ENCODE assay signal across 17 cellular contexts in the genomic region with DNA sequence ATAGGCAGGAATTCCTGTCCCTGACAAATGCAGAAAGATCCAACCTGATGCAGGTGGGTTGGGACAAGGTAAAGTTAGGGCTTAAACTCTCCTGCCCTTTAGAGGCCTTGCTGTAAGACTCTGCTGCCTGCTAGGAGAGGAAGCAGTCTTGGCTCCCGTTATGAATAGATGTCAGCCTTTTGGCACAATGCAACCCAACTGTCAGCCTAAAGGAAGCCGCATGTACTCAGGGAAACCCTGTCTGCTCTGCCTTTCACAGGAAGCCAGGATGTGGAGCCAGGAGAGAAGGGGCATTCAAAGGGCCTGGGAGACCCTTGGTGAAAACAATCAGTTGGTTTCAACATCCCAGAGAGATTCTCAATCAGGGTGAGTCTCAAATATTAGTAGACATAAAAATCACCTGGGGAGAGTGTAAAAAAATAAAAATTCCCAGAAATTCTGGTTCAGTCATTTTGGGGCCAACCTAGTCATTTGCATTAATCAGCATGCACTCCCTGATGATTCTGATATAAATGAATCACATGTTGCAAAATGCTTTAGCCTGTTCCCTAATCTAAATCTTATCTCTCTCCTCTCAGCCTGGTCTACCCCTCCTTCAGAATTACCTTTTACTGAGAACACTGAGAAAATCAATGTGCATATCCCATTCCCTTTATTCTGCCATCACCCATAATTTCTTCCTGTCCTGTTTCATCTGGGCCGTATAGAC.
DNase-seq lines count a peak whose midpoint lies in the region; ATAC-seq and TF ChIP-seq lines count a peak whose summit lies in the region.
"Had no signal": no experiment of that assay in that cellular context is flagged by ENCODE, and none has a peak within 500 bp of the region (broad histone marks: within the 10 kb centered on the region; RNA-seq: fewer than 3 reads in every experiment).

No MANE protein-coding gene starts in this region.

- BruUV-seq in mammary epithelial cell (replicated peaks; lab: Mats Ljungman, UMichigan) = no TSS peak

- H3K4me3 ChIP-seq in mammary epithelial cell (replicated peaks in 1 of 3; ENCODE audit: insufficient read depth in 1 of 3, low read depth in 2 of 3, low read length in 3 of 3) = no peak overlapping the region
- no peak overlapping the region for H3K4me3 ChIP-seq in right cardiac atrium (ENCODE audit: low read length)
- H3K4me3 ChIP-seq: gastroesophageal sphincter had no signal

- no peak overlapping the region for H2AFZ ChIP-seq in mammary epithelial cell (ENCODE audit: low read depth, low read length)

- no peak overlapping the region for H3K4me2 ChIP-seq in mammary epithelial cell (ENCODE audit: insufficient read depth, low read depth, low read length)

- in situ Hi-C loops in mammary epithelial cell (cut with MboI; ENCODE audit: low sequenced_read_pairs in 2 of 2) = loop anchor here in 1 of 2 donors (25.0 kb wide), 1 partner anchor 664 kb away; no protein-coding TSS in a partner anchor

- intact Hi-C loops in mammary epithelial cell (cut with micrococcal nuclease) (no loop called here), right cardiac atrium (cut with DNase I) (no loop called here)

- dilution Hi-C loops in mammary epithelial cell (cut with HindIII; ENCODE audit: low sequenced_read_pairs) = no loop called here

- H3K9me3 Mint-ChIP-seq in activated CD8-positive, alpha-beta T cell treated with anti-CD3 and anti-CD28 coated beads, Interleukin-2, amount 10 ng/mL, durations not matched to agents 7 days and 5 days (ENCODE audit: insufficient read depth) = no peaks in the 10 kb centered on the region
- H3K9me3 Mint-ChIP-seq: activated CD4-positive, alpha-beta memory T cell treated with anti-CD3 and anti-CD28 coated beads for 36 hours; T-cell; type B pancreatic cell had no signal

- peaks cover 23% of the 10 kb centered on the region for H3K4me1 ChIP-seq in mammary epithelial cell (ENCODE audit: insufficient read depth, low read length)
- peaks cover 11% of the 10 kb centered on the region for H3K4me1 ChIP-seq in right cardiac atrium (ENCODE audit: control insufficient read depth, insufficient read depth, low read length)

- POLR2A ChIA-PET in activated CD8-positive, alpha-beta T cell treated with anti-CD3 and anti-CD28 coated beads, Interleukin-2, amount 10 ng/mL, durations not matched to agents 7 days and 5 days (lab: Charles Lee) = no interaction called here

- H3K27me3 ChIP-seq in mammary epithelial cell (ENCODE audit: insufficient read depth, low read length) (no peaks in the 10 kb centered on the region), right cardiac atrium (ENCODE audit: control insufficient read depth, insufficient read depth) (no peaks in the 10 kb centered on the region)
- H3K27me3 ChIP-seq: gastroesophageal sphincter had no signal

- TF ChIP-seq CTCF in mammary epithelial cell (conservative IDR thresholded peaks at IDR 0.05 in 1 of 2, IDR thresholded peaks at IDR 0.05 in 1 of 2; ENCODE audit: extremely low read depth in 1 of 2, insufficient read depth in 1 of 2, low read depth in 1 of 2, low read length in 2 of 2) = no peak

- no peaks in the 10 kb centered on the region for H3K79me2 ChIP-seq in mammary epithelial cell (ENCODE audit: insufficient read depth, low read length)

- peak; percentile 40 for DNase-seq in AG08395 (ENCODE audit: low spot score)
- DNase-seq in M059J (ENCODE audit: low read depth) = peak; percentile 73
- peak; percentile 48 for DNase-seq in mammary epithelial cell
- DNase-seq in right cardiac atrium = peak in 2 of 3 donors; percentile 39 to 48
- no peak for DNase-seq in NCI-H69 (lab: John Stamatoyannopoulos, UW)
- no peak for DNase-seq in activated CD8-positive, alpha-beta T cell treated with anti-CD3 and anti-CD28 coated beads, Interleukin-2, amount 10 ng/mL, durations not matched to agents 7 days and 5 days
- no peak for DNase-seq in stimulated activated CD4-positive, alpha-beta T cell treated with anti-CD3 and anti-CD28 coated beads, Interleukin-12 subunit alpha, Interleukin-12 subunit beta, amount 100 ng/mL, for 4 hours
- DNase-seq: activated CD4-positive, alpha-beta memory T cell treated with anti-CD3 and anti-CD28 coated beads for 36 hours; activated gamma-delta T cell treated with Interleukin-2 at 50 U/mL for 16 hours; left colon; NCI-H1048; NCI-H82; T-cell had no signal

- WGBS in mammary epithelial cell (ENCODE audit: low coverage, missing lambda C conversion rate) = 73% methylated on average over 2 of the region's 3 CpGs
- 14% methylated on average over 3 of the region's 3 CpGs for WGBS in right cardiac atrium

- H3K4me1 Mint-ChIP-seq in activated CD8-positive, alpha-beta T cell treated with anti-CD3 and anti-CD28 coated beads, Interleukin-2, amount 10 ng/mL, durations not matched to agents 7 days and 5 days (ENCODE audit: low read depth) = peaks cover 4% of the 10 kb centered on the region

- no peaks in the 10 kb centered on the region for H3K36me3 ChIP-seq in mammary epithelial cell (ENCODE audit: insufficient read depth, low read length)
- H3K36me3 ChIP-seq: gastroesophageal sphincter had no signal

- CTCF ChIA-PET in mammary epithelial cell (lab: Charles Lee; ENCODE audit: low non-redundant PET) = no interaction called here
- CTCF ChIA-PET in activated CD8-positive, alpha-beta T cell treated with anti-CD3 and anti-CD28 coated beads, Interleukin-2, amount 10 ng/mL, durations not matched to agents 7 days and 5 days (lab: Charles Lee) = no interaction called here

- no peaks in the 10 kb centered on the region for H4K20me1 ChIP-seq in mammary epithelial cell (ENCODE audit: insufficient read depth, low read length)

- H3K9ac ChIP-seq in mammary epithelial cell (ENCODE audit: insufficient read depth, low read length) = no peak overlapping the region

- peak; percentile 59 to 79 for ATAC-seq in right cardiac atrium
- ATAC-seq in activated CD8-positive, alpha-beta T cell treated with anti-CD3 and anti-CD28 coated beads, Interleukin-2, amount 10 ng/mL, durations not matched to agents 7 days and 5 days = no peak
- ATAC-seq in GM21367 (IDR thresholded peaks at IDR 0.05; ENCODE audit: unreplicated experiment) = no peak
- ATAC-seq: gastroesophageal sphincter; left colon; natural killer cell treated with Interleukin-12 subunit alpha and Interleukin-12 subunit beta and Interleukin-15 and Interleukin-18, amount 100 ng/mL, for 72 hours; T-cell had no signal

- H3K27ac Mint-ChIP-seq in activated CD8-positive, alpha-beta T cell treated with anti-CD3 and anti-CD28 coated beads, Interleukin-2, amount 10 ng/mL, durations not matched to agents 7 days and 5 days = no peak overlapping the region
- H3K27ac Mint-ChIP-seq: activated CD4-positive, alpha-beta memory T cell treated with anti-CD3 and anti-CD28 coated beads for 36 hours; natural killer cell treated with Interleukin-12 subunit alpha and Interleukin-12 subunit beta and Interleukin-15 and Interleukin-18, amount 100 ng/mL, for 72 hours; T-cell; type B pancreatic cell had no signal

- no peak overlapping the region for H3K4me3 Mint-ChIP-seq in activated CD8-positive, alpha-beta T cell treated with anti-CD3 and anti-CD28 coated beads, Interleukin-2, amount 10 ng/mL, durations not matched to agents 7 days and 5 days
- H3K4me3 Mint-ChIP-seq: activated CD4-positive, alpha-beta memory T cell treated with anti-CD3 and anti-CD28 coated beads for 36 hours; natural killer cell treated with Interleukin-12 subunit alpha and Interleukin-12 subunit beta and Interleukin-15 and Interleukin-18, amount 100 ng/mL, for 72 hours; T-cell; type B pancreatic cell had no signal

- no peaks in the 10 kb centered on the region for H3K36me3 Mint-ChIP-seq in activated CD8-positive, alpha-beta T cell treated with anti-CD3 and anti-CD28 coated beads, Interleukin-2, amount 10 ng/mL, durations not matched to agents 7 days and 5 days (ENCODE audit: low read depth)
- H3K36me3 Mint-ChIP-seq: activated CD4-positive, alpha-beta memory T cell treated with anti-CD3 and anti-CD28 coated beads for 36 hours; natural killer cell treated with Interleukin-12 subunit alpha and Interleukin-12 subunit beta and Interleukin-15 and Interleukin-18, amount 100 ng/mL, for 72 hours; type B pancreatic cell had no signal

- no peaks in the 10 kb centered on the region for H3K9me3 ChIP-seq in mammary epithelial cell (replicated peaks; ENCODE audit: insufficient read depth, low read length)
- H3K9me3 ChIP-seq in right cardiac atrium (ENCODE audit: control insufficient read depth, low read length) = no peaks in the 10 kb centered on the region
- H3K9me3 ChIP-seq: gastroesophageal sphincter had no signal

- no peaks in the 10 kb centered on the region for H3K27me3 Mint-ChIP-seq in activated CD8-positive, alpha-beta T cell treated with anti-CD3 and anti-CD28 coated beads, Interleukin-2, amount 10 ng/mL, durations not matched to agents 7 days and 5 days (ENCODE audit: low read depth)
- H3K27me3 Mint-ChIP-seq: activated CD4-positive, alpha-beta memory T cell treated with anti-CD3 and anti-CD28 coated beads for 36 hours; natural killer cell treated with Interleukin-12 subunit alpha and Interleukin-12 subunit beta and Interleukin-15 and Interleukin-18, amount 100 ng/mL, for 72 hours; T-cell; type B pancreatic cell had no signal

- no peak overlapping the region for H3K27ac ChIP-seq in mammary epithelial cell (ENCODE audit: insufficient read depth, low read depth, low read length)
- H3K27ac ChIP-seq in right cardiac atrium (ENCODE audit: low read length) = no peak overlapping the region
- H3K27ac ChIP-seq: gastroesophageal sphincter had no signal

Comparison
In these comparisons a context has a peak if more than half of its experiments do, and no peak if none do; other contexts are left out.
1. DNase-seq: peak in AG08395 (single experiment), M059J (single experiment), mammary epithelial cell (single experiment) and right cardiac atrium (2 of 3); none in NCI-H69 (single experiment), activated CD8-positive, alpha-beta T cell treated with anti-CD3 and anti-CD28 coated beads, Interleukin-2, amount 10 ng/mL, durations not matched to agents 7 days and 5 days (single experiment) and stimulated activated CD4-positive, alpha-beta T cell treated with anti-CD3 and anti-CD28 coated beads, Interleukin-12 subunit alpha, Interleukin-12 subunit beta, amount 100 ng/mL, for 4 hours (single experiment).
2. ATAC-seq: peak in right cardiac atrium (2 of 2); none in activated CD8-positive, alpha-beta T cell treated with anti-CD3 and anti-CD28 coated beads, Interleukin-2, amount 10 ng/mL, durations not matched to agents 7 days and 5 days (single experiment) and GM21367 (single experiment).